Comparison of ENCODE assay signal across 1 cellular context in the genomic region with DNA sequence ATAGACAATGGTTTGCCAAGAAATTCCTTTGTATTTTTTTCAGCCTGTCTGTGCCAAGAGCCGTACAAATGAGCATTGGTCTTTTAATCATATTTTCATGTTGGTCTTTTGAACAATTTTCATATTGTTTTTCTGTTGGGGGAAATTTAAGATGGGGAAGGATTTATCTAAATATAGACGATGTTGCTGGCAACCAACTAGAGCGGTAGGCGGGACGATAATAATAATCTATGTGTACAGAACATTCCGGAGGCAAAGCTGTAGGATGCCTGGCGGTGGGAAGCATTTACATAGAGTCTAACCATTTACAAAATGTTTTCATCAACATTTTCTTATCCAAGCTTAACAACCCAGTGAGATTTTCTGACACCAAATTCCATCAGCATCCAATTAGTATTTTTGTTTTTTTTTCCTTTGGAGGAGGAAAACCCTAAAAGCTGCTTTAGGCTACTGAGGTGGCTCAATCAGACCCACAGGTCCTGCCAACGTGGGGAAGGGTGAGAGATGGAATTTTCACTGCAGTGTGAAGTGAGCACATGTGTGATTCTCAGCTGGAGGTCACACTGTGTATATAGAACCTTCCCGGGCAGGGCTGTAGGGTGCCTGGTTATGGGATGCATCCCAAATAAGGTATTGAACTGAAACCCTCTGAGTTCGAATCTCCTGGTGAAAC.
TF ChIP-seq lines count a peak whose summit lies in the region.

No MANE protein-coding gene starts in this region.

TF ChIP-seq in HCT116, 20 proteins besides CTCF, POLR2A, EP300 and RAD21:
- TF ChIP-seq, protein P1, sequence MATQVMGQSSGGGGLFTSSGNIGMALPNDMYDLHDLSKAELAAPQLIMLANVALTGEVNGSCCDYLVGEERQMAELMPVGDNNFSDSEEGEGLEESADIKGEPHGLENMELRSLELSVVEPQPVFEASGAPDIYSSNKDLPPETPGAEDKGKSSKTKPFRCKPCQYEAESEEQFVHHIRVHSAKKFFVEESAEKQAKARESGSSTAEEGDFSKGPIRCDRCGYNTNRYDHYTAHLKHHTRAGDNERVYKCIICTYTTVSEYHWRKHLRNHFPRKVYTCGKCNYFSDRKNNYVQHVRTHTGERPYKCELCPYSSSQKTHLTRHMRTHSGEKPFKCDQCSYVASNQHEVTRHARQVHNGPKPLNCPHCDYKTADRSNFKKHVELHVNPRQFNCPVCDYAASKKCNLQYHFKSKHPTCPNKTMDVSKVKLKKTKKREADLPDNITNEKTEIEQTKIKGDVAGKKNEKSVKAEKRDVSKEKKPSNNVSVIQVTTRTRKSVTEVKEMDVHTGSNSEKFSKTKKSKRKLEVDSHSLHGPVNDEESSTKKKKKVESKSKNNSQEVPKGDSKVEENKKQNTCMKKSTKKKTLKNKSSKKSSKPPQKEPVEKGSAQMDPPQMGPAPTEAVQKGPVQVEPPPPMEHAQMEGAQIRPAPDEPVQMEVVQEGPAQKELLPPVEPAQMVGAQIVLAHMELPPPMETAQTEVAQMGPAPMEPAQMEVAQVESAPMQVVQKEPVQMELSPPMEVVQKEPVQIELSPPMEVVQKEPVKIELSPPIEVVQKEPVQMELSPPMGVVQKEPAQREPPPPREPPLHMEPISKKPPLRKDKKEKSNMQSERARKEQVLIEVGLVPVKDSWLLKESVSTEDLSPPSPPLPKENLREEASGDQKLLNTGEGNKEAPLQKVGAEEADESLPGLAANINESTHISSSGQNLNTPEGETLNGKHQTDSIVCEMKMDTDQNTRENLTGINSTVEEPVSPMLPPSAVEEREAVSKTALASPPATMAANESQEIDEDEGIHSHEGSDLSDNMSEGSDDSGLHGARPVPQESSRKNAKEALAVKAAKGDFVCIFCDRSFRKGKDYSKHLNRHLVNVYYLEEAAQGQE (IDR thresholded peaks at IDR 0.05; ENCODE audit: low read depth) = no peak
- no peak for TF ChIP-seq SIN3A (IDR thresholded peaks at IDR 0.05; ENCODE audit: low read depth)
- TF ChIP-seq, protein P2, sequence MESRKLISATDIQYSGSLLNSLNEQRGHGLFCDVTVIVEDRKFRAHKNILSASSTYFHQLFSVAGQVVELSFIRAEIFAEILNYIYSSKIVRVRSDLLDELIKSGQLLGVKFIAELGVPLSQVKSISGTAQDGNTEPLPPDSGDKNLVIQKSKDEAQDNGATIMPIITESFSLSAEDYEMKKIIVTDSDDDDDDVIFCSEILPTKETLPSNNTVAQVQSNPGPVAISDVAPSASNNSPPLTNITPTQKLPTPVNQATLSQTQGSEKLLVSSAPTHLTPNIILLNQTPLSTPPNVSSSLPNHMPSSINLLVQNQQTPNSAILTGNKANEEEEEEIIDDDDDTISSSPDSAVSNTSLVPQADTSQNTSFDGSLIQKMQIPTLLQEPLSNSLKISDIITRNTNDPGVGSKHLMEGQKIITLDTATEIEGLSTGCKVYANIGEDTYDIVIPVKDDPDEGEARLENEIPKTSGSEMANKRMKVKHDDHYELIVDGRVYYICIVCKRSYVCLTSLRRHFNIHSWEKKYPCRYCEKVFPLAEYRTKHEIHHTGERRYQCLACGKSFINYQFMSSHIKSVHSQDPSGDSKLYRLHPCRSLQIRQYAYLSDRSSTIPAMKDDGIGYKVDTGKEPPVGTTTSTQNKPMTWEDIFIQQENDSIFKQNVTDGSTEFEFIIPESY (IDR thresholded peaks at IDR 0.05; ENCODE audit: extremely low read depth, insufficient replicate concordance, low read length) = no peak
- no peak for TF ChIP-seq EZH2phosphoT487 (IDR thresholded peaks at IDR 0.05; ENCODE audit: borderline replicate concordance)
- no peak for TF ChIP-seq ELF1 (IDR thresholded peaks at IDR 0.05; ENCODE audit: borderline replicate concordance, low read depth)
- no peak for TF ChIP-seq POLR2AphosphoS5 (IDR thresholded peaks at IDR 0.05; ENCODE audit: low read depth, low read length)
- TF ChIP-seq, protein P3, sequence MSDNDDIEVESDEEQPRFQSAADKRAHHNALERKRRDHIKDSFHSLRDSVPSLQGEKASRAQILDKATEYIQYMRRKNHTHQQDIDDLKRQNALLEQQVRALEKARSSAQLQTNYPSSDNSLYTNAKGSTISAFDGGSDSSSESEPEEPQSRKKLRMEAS (IDR thresholded peaks at IDR 0.05) = no peak
- no peak for TF ChIP-seq EGR1 (IDR thresholded peaks at IDR 0.05; ENCODE audit: low read depth)
- TF ChIP-seq ZNF274 (IDR thresholded peaks at IDR 0.05; ENCODE audit: low read depth, low read length) = no peak
